Comparison of ENCODE assay signal across 16 cellular contexts in genomic region chr15:46786886-46787285, GRCh38.
DNase-seq lines count a peak whose midpoint lies in the region; ATAC-seq and TF ChIP-seq lines count a peak whose summit lies in the region.
"Had no signal": no experiment of that assay in that cellular context is flagged by ENCODE, and none has a peak within 500 bp of the region (broad histone marks: within the 10 kb centered on the region; RNA-seq: fewer than 3 reads in every experiment).

No MANE protein-coding gene starts in this region.

- H3K36me3 ChIP-seq in WERI-Rb-1: no peaks in the 10 kb centered on the region
- H3K36me3 ChIP-seq: brain microvascular endothelial cell, left lung, MG63 had no signal

- no peak overlapping the region for H3K4me3 ChIP-seq in WERI-Rb-1 (ENCODE audit: low read depth, low read length)
- H3K4me3 ChIP-seq: left lung, MG63 had no signal

- no peak overlapping the region for H3K27ac ChIP-seq in WERI-Rb-1
- H3K27ac ChIP-seq: brain microvascular endothelial cell, left lung had no signal

- DNase-seq in NCI-H345 (lab: John Stamatoyannopoulos, UW) (peak; percentile 9), NCI-H345 treated with DMSO at 0.1 percent for 48 hours (lab: John Stamatoyannopoulos, UW; ENCODE audit: unreplicated experiment) (no peak), NCI-H1694 (lab: John Stamatoyannopoulos, UW) (peak; percentile 33), WERI-Rb-1 (peak; percentile 42), pons (ENCODE audit: low spot score) (peak; percentile 10), Kasumi-1 (lab: John Stamatoyannopoulos, UW) (no peak), SKM-1 (lab: John Stamatoyannopoulos, UW; ENCODE audit: unreplicated experiment) (no peak)
- DNase-seq: ACHN; activated CD4-positive, CD25-positive, alpha-beta regulatory T cell treated with anti-CD3 and anti-CD28 coated beads, Interleukin-2, amount 50 U/mL, for 72 hours; activated CD8-positive, alpha-beta memory T cell treated with anti-CD3 and anti-CD28 coated beads, Interleukin-2, amount 50 U/mL, for 48 hours; brain microvascular endothelial cell; left lung; MG63; naive B cell; NCI-H446 treated with DMSO at 0.1 percent for 48 hours had no signal

- no peaks in the 10 kb centered on the region for H3K9me3 ChIP-seq in WERI-Rb-1 (ENCODE audit: severe bottlenecking)
- H3K9me3 ChIP-seq: left lung, MG63 had no signal

- no peak for ATAC-seq in HG02678 (IDR thresholded peaks at IDR 0.05; ENCODE audit: unreplicated experiment)
- ATAC-seq: left lung had no signal

- TF ChIP-seq CTCF in WERI-Rb-1 (IDR thresholded peaks at IDR 0.05; ENCODE audit: low read depth, low read length): peak; percentile 42; the same call in 1 of the 2 replicates

- H3K27me3 ChIP-seq in WERI-Rb-1 (ENCODE audit: insufficient read depth, low read depth, severe bottlenecking): no peaks in the 10 kb centered on the region
- H3K27me3 ChIP-seq: brain microvascular endothelial cell, left lung, MG63 had no signal

Comparison
In these comparisons a context has a peak if more than half of its experiments do, and no peak if none do; other contexts are left out.
1. DNase-seq: peak in NCI-H345 (single experiment), NCI-H1694 (single experiment), WERI-Rb-1 (single experiment) and pons (single experiment); none in NCI-H345 treated with DMSO at 0.1 percent for 48 hours (single experiment), Kasumi-1 (0 of 2) and SKM-1 (single experiment).